ENCODE assay signal across 18 cellular contexts in the genomic region with DNA sequence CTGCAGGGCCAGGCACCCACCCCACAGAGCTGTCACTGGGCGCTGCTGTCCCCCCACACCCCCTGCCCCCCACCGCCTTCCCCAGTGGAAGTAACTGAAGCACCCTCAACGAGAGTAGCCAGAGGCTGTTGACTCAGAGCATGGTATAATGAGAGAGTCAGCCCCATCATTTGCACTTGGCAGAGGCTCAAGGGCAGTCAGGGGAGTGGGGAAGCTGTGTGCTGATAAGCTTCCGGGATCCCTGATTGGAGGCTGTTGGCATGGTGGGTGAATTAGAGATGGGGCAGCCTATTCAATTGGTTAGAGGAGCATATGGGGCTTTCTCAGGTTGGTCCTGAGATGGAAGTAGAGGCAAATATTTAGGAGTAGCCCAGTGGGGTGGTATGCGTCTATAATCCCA.
DNase-seq lines count a peak whose midpoint lies in the region; ATAC-seq and TF ChIP-seq lines count a peak whose summit lies in the region.
"Had no signal": no experiment of that assay in that cellular context is flagged by ENCODE, and none has a peak within 500 bp of the region (broad histone marks: within the 10 kb centered on the region; RNA-seq: fewer than 3 reads in every experiment).

No MANE protein-coding gene starts in this region.

- no peaks in the 10 kb centered on the region for H3K9me2 ChIP-seq in PC-3 (replicated peaks; ENCODE audit: low read length)

- no peaks in the 10 kb centered on the region for H3K4me1 Mint-ChIP-seq in activated T-helper 2 cell treated with anti-CD3 and anti-CD28 coated beads, Interferon-gamma antibody, Interleukin-2, Interleukin-4, amounts not matched to agents 10 μg/mL and 5 μg/mL and 100 μg/mL, durations not matched to agents 14 hours and 24 hours and 36 hours (ENCODE audit: low read depth)
- H3K4me1 Mint-ChIP-seq: B cell, naive B cell had no signal

- CTCF ChIA-PET in PC-3 (lab: Charles Lee): no interaction called here

- H3K4me2 ChIP-seq in PC-3 (ENCODE audit: low read length): no peak overlapping the region

- no peaks in the 10 kb centered on the region for H3K4me1 ChIP-seq in PC-3 (ENCODE audit: insufficient read depth, low read length)
- H3K4me1 ChIP-seq: ascending aorta, gastroesophageal sphincter had no signal

- H4K20me1 ChIP-seq in PC-3 (ENCODE audit: low read length): no peaks in the 10 kb centered on the region

- H3K79me2 ChIP-seq in PC-3 (ENCODE audit: low read length): no peaks in the 10 kb centered on the region

- H3K27me3 Mint-ChIP-seq in activated T-helper 2 cell treated with anti-CD3 and anti-CD28 coated beads, Interferon-gamma antibody, Interleukin-2, Interleukin-4, amounts not matched to agents 10 μg/mL and 5 μg/mL and 100 μg/mL, durations not matched to agents 14 hours and 24 hours and 36 hours (ENCODE audit: low read depth): peaks cover 4% of the 10 kb centered on the region

- intact Hi-C loops in PC-3 (cut with micrococcal nuclease): no loop called here
- intact Hi-C loops in activated T-helper 2 cell treated with anti-CD3 and anti-CD28 coated beads, Interferon-gamma antibody, Interleukin-2, Interleukin-4, amounts not matched to agents 10 μg/mL and 5 μg/mL and 100 μg/mL, durations not matched to agents 14 hours and 24 hours and 36 hours (cut with micrococcal nuclease): no loop called here

- TF ChIP-seq POLR2A in erythroblast (IDR thresholded peaks at IDR 0.05; ENCODE audit: low read length): no peak

- H3K27ac ChIP-seq in PC-3 (ENCODE audit: low read length): no peak overlapping the region
- H3K27ac ChIP-seq: ascending aorta, gastroesophageal sphincter, VCaP had no signal

- H3K27me3 ChIP-seq in PC-3 (ENCODE audit: low read length): no peaks in the 10 kb centered on the region
- H3K27me3 ChIP-seq: ascending aorta, gastroesophageal sphincter had no signal

- TF ChIP-seq CTCF in PC-3 (conservative IDR thresholded peaks at IDR 0.05; ENCODE audit: low read depth, low read length): no peak
- no peak for TF ChIP-seq CTCF in foreskin fibroblast (IDR thresholded peaks at IDR 0.05; ENCODE audit: low read depth, low read length)

- no peak overlapping the region for H3K4me3 Mint-ChIP-seq in activated T-helper 2 cell treated with anti-CD3 and anti-CD28 coated beads, Interferon-gamma antibody, Interleukin-2, Interleukin-4, amounts not matched to agents 10 μg/mL and 5 μg/mL and 100 μg/mL, durations not matched to agents 14 hours and 24 hours and 36 hours (ENCODE audit: low read depth)
- H3K4me3 Mint-ChIP-seq: B cell, naive B cell had no signal

- H3K36me3 ChIP-seq in PC-3 (ENCODE audit: low read depth, low read length): no peaks in the 10 kb centered on the region
- H3K36me3 ChIP-seq: ascending aorta, gastroesophageal sphincter had no signal

- H3F3A ChIP-seq in PC-3 (ENCODE audit: low read length, unreplicated experiment): no peaks in the 10 kb centered on the region

- H3K27ac Mint-ChIP-seq in activated T-helper 2 cell treated with anti-CD3 and anti-CD28 coated beads, Interferon-gamma antibody, Interleukin-2, Interleukin-4, amounts not matched to agents 10 μg/mL and 5 μg/mL and 100 μg/mL, durations not matched to agents 14 hours and 24 hours and 36 hours: no peak overlapping the region
- H3K27ac Mint-ChIP-seq: B cell, naive B cell had no signal

- no TSS peak for BruUV-seq in PC-3 (replicated peaks; lab: Mats Ljungman, UMichigan)

- peak; percentile 27; the same call in 1 of the 2 replicates for ATAC-seq in PC-3
- no peak for ATAC-seq in HG03354 (IDR thresholded peaks at IDR 0.05; ENCODE audit: poor library complexity, severe bottlenecking, unreplicated experiment)
- no peak for ATAC-seq in GM21390 (IDR thresholded peaks at IDR 0.05; ENCODE audit: unreplicated experiment)
- ATAC-seq: gastroesophageal sphincter had no signal

- H3K9me3 Mint-ChIP-seq in activated T-helper 2 cell treated with anti-CD3 and anti-CD28 coated beads, Interferon-gamma antibody, Interleukin-2, Interleukin-4, amounts not matched to agents 10 μg/mL and 5 μg/mL and 100 μg/mL, durations not matched to agents 14 hours and 24 hours and 36 hours: no peaks in the 10 kb centered on the region

- no peak overlapping the region for H3K9ac ChIP-seq in PC-3 (ENCODE audit: low read length)

- no peaks in the 10 kb centered on the region for H3K36me3 Mint-ChIP-seq in activated T-helper 2 cell treated with anti-CD3 and anti-CD28 coated beads, Interferon-gamma antibody, Interleukin-2, Interleukin-4, amounts not matched to agents 10 μg/mL and 5 μg/mL and 100 μg/mL, durations not matched to agents 14 hours and 24 hours and 36 hours (ENCODE audit: low read depth)
- H3K36me3 Mint-ChIP-seq: naive B cell had no signal

- H3K4me3 ChIP-seq in PC-3 (ENCODE audit: low read length) (no peak overlapping the region), foreskin fibroblast (ENCODE audit: low read depth in 1 of 2, low read length in 2 of 2) (no peak overlapping the region)
- H3K4me3 ChIP-seq: ascending aorta, gastroesophageal sphincter had no signal

- POLR2A ChIA-PET in PC-3 (lab: Charles Lee; ENCODE audit: unreplicated experiment): no interaction called here

- H3K9me3 ChIP-seq in PC-3 (ENCODE audit: low read length): no peaks in the 10 kb centered on the region
- H3K9me3 ChIP-seq: ascending aorta, gastroesophageal sphincter had no signal

- DNase-seq in Daoy (ENCODE audit: low read depth) (peak; percentile 90), NCI-H146 (lab: John Stamatoyannopoulos, UW) (peak; percentile 77), PC-3 (peak; percentile 38), erythroblast (lab: John Stamatoyannopoulos, UW) (peak; percentile 57 to 70), foreskin fibroblast (no peak)
- no peak for DNase-seq in activated T-helper 2 cell treated with anti-CD3 and anti-CD28 coated beads, Interferon-gamma antibody, Interleukin-2, Interleukin-4, amounts not matched to agents 10 μg/mL and 5 μg/mL and 100 μg/mL, durations not matched to agents 14 hours and 24 hours and 36 hours (ENCODE audit: low spot score)
- DNase-seq: activated T-cell treated with anti-CD3 and anti-CD28 coated beads, Interleukin-2, amount 50 U/mL, for 1 hour; effector CD8-positive, alpha-beta T cell; kidney; naive B cell; stimulated activated CD4-positive, alpha-beta T cell treated with anti-CD3 and anti-CD28 coated beads, Interleukin-4, amount 100 ng/mL, for 4 hours; stimulated activated naive CD4-positive, alpha-beta T cell treated with Interleukin-2 at 50 U/mL for 16 hours had no signal

- no peak overlapping the region for H2AFZ ChIP-seq in PC-3 (ENCODE audit: low read length)

Comparison
In these comparisons a context has a peak if more than half of its experiments do, and no peak if none do; other contexts are left out.
1. DNase-seq: peak in Daoy (single experiment), NCI-H146 (single experiment), PC-3 (single experiment) and erythroblast (2 of 2); none in foreskin fibroblast (0 of 2) and activated T-helper 2 cell treated with anti-CD3 and anti-CD28 coated beads, Interferon-gamma antibody, Interleukin-2, Interleukin-4, amounts not matched to agents 10 μg/mL and 5 μg/mL and 100 μg/mL, durations not matched to agents 14 hours and 24 hours and 36 hours (single experiment).